Comparison of ENCODE assay signal across 2 cellular contexts in the genomic region with DNA sequence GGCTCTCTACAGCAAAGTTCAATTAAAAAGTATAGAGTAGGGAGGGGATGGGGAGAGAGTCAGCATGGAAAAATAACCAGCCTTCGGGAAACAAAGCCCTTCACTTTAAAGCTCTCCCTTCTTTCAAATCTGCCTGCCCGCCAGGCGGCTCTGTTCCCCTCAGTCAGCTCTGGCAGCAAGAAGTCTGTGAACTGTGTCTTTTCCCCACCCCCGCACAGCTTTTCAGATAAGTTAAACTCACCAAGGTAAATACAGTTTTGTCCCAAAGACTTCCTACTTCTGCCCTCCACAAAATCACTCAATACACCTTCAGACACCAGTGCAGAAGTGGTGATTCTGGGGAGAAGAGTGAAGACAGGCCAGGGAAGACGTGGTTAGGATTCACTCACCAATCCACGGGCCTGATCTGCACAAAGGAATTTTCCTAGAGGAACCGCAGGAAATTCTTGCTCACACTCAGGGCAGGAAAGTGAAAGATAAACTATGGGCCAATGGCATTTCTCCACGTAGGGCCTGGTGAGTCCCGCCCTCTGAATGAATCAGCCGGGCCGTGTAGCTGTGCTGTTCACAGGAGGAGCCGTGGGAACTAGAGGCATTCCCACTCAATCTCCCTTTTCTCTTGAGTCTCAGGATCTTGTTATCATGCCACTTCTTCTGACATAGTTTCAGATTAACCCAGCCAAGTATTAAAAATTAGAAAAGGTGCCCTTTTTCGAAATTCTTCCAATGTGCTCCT.
TF ChIP-seq lines count a peak whose summit lies in the region.

A gene with protein sequence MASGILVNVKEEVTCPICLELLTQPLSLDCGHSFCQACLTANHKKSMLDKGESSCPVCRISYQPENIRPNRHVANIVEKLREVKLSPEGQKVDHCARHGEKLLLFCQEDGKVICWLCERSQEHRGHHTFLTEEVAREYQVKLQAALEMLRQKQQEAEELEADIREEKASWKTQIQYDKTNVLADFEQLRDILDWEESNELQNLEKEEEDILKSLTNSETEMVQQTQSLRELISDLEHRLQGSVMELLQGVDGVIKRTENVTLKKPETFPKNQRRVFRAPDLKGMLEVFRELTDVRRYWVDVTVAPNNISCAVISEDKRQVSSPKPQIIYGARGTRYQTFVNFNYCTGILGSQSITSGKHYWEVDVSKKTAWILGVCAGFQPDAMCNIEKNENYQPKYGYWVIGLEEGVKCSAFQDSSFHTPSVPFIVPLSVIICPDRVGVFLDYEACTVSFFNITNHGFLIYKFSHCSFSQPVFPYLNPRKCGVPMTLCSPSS (minus strand): TSS at position 448 of the 736 bp plus-strand sequence. CDS start 4,897 bp downstream, outside the sequence.

TF ChIP-seq in HEK293, 187 proteins besides CTCF, POLR2A, EP300 and RAD21 (continued from another document and continues in another):
- TF ChIP-seq ZNF335 (tag by site-specific recombination; conservative IDR thresholded peaks at IDR 0.05) (peak; percentile 28; the same call in 1 of the 2 replicates), KLF10 (tag by site-specific recombination; IDR thresholded peaks at IDR 0.05) (0 out of 2 replicates have a peak, but pooled peaks have one; percentile 30), ZFP41 (tag by site-specific recombination; IDR thresholded peaks at IDR 0.05; ENCODE audit: borderline replicate concordance) (no peak), ZNF843 (tag by site-specific recombination; IDR thresholded peaks at IDR 0.05) (no peak), ZNF610 (tag by site-specific recombination; IDR thresholded peaks at IDR 0.05; ENCODE audit: borderline replicate concordance) (no peak), ZNF624 (tag by site-specific recombination; IDR thresholded peaks at IDR 0.05) (no peak)
- TF ChIP-seq, protein P1, sequence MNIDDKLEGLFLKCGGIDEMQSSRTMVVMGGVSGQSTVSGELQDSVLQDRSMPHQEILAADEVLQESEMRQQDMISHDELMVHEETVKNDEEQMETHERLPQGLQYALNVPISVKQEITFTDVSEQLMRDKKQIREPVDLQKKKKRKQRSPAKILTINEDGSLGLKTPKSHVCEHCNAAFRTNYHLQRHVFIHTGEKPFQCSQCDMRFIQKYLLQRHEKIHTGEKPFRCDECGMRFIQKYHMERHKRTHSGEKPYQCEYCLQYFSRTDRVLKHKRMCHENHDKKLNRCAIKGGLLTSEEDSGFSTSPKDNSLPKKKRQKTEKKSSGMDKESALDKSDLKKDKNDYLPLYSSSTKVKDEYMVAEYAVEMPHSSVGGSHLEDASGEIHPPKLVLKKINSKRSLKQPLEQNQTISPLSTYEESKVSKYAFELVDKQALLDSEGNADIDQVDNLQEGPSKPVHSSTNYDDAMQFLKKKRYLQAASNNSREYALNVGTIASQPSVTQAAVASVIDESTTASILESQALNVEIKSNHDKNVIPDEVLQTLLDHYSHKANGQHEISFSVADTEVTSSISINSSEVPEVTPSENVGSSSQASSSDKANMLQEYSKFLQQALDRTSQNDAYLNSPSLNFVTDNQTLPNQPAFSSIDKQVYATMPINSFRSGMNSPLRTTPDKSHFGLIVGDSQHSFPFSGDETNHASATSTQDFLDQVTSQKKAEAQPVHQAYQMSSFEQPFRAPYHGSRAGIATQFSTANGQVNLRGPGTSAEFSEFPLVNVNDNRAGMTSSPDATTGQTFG (tag by site-specific recombination; IDR thresholded peaks at IDR 0.05; ENCODE audit: borderline replicate concordance) = no peak
- TF ChIP-seq, protein P2, sequence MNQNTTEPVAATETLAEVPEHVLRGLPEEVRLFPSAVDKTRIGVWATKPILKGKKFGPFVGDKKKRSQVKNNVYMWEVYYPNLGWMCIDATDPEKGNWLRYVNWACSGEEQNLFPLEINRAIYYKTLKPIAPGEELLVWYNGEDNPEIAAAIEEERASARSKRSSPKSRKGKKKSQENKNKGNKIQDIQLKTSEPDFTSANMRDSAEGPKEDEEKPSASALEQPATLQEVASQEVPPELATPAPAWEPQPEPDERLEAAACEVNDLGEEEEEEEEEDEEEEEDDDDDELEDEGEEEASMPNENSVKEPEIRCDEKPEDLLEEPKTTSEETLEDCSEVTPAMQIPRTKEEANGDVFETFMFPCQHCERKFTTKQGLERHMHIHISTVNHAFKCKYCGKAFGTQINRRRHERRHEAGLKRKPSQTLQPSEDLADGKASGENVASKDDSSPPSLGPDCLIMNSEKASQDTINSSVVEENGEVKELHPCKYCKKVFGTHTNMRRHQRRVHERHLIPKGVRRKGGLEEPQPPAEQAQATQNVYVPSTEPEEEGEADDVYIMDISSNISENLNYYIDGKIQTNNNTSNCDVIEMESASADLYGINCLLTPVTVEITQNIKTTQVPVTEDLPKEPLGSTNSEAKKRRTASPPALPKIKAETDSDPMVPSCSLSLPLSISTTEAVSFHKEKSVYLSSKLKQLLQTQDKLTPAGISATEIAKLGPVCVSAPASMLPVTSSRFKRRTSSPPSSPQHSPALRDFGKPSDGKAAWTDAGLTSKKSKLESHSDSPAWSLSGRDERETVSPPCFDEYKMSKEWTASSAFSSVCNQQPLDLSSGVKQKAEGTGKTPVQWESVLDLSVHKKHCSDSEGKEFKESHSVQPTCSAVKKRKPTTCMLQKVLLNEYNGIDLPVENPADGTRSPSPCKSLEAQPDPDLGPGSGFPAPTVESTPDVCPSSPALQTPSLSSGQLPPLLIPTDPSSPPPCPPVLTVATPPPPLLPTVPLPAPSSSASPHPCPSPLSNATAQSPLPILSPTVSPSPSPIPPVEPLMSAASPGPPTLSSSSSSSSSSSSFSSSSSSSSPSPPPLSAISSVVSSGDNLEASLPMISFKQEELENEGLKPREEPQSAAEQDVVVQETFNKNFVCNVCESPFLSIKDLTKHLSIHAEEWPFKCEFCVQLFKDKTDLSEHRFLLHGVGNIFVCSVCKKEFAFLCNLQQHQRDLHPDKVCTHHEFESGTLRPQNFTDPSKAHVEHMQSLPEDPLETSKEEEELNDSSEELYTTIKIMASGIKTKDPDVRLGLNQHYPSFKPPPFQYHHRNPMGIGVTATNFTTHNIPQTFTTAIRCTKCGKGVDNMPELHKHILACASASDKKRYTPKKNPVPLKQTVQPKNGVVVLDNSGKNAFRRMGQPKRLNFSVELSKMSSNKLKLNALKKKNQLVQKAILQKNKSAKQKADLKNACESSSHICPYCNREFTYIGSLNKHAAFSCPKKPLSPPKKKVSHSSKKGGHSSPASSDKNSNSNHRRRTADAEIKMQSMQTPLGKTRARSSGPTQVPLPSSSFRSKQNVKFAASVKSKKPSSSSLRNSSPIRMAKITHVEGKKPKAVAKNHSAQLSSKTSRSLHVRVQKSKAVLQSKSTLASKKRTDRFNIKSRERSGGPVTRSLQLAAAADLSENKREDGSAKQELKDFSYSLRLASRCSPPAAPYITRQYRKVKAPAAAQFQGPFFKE (tag by site-specific recombination; IDR thresholded peaks at IDR 0.05; ENCODE audit: borderline replicate concordance) = no peak
- TF ChIP-seq, protein P3, sequence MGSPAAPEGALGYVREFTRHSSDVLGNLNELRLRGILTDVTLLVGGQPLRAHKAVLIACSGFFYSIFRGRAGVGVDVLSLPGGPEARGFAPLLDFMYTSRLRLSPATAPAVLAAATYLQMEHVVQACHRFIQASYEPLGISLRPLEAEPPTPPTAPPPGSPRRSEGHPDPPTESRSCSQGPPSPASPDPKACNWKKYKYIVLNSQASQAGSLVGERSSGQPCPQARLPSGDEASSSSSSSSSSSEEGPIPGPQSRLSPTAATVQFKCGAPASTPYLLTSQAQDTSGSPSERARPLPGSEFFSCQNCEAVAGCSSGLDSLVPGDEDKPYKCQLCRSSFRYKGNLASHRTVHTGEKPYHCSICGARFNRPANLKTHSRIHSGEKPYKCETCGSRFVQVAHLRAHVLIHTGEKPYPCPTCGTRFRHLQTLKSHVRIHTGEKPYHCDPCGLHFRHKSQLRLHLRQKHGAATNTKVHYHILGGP (tag by site-specific recombination; IDR thresholded peaks at IDR 0.05) = no peak

TF ChIP-seq in HepG2, 621 proteins besides CTCF, POLR2A, EP300 and RAD21 (continued from another document and continues in another):
- TF ChIP-seq, protein P4, sequence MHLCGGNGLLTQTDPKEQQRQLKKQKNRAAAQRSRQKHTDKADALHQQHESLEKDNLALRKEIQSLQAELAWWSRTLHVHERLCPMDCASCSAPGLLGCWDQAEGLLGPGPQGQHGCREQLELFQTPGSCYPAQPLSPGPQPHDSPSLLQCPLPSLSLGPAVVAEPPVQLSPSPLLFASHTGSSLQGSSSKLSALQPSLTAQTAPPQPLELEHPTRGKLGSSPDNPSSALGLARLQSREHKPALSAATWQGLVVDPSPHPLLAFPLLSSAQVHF (CRISPR knock-in tag; IDR thresholded peaks at IDR 0.05) = no peak
- TF ChIP-seq, protein P5, sequence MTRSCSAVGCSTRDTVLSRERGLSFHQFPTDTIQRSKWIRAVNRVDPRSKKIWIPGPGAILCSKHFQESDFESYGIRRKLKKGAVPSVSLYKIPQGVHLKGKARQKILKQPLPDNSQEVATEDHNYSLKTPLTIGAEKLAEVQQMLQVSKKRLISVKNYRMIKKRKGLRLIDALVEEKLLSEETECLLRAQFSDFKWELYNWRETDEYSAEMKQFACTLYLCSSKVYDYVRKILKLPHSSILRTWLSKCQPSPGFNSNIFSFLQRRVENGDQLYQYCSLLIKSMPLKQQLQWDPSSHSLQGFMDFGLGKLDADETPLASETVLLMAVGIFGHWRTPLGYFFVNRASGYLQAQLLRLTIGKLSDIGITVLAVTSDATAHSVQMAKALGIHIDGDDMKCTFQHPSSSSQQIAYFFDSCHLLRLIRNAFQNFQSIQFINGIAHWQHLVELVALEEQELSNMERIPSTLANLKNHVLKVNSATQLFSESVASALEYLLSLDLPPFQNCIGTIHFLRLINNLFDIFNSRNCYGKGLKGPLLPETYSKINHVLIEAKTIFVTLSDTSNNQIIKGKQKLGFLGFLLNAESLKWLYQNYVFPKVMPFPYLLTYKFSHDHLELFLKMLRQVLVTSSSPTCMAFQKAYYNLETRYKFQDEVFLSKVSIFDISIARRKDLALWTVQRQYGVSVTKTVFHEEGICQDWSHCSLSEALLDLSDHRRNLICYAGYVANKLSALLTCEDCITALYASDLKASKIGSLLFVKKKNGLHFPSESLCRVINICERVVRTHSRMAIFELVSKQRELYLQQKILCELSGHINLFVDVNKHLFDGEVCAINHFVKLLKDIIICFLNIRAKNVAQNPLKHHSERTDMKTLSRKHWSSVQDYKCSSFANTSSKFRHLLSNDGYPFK (CRISPR knock-in tag; IDR thresholded peaks at IDR 0.05; ENCODE audit: borderline replicate concordance) = no peak
- TF ChIP-seq ZSCAN31 (CRISPR knock-in tag; IDR thresholded peaks at IDR 0.05; ENCODE audit: low read depth) (no peak), BCL6 (CRISPR knock-in tag; IDR thresholded peaks at IDR 0.05) (peak; percentile 77), GZF1 (CRISPR knock-in tag; IDR thresholded peaks at IDR 0.05) (no peak), MEF2D (CRISPR knock-in tag; IDR thresholded peaks at IDR 0.05) (0 out of 2 replicates have a peak, but pooled peaks have one; percentile 45), ZNF546 (CRISPR knock-in tag; conservative IDR thresholded peaks at IDR 0.05) (no peak), ZBTB8A (CRISPR knock-in tag; IDR thresholded peaks at IDR 0.05; ENCODE audit: borderline replicate concordance, low read depth) (no peak), RFX5 (IDR thresholded peaks at IDR 0.05; ENCODE audit: low read depth, low read length) (peak; percentile 65; the same call in 1 of the 2 replicates), TSC22D2 (CRISPR knock-in tag; IDR thresholded peaks at IDR 0.05; ENCODE audit: borderline replicate concordance) (no peak), JARID2 (CRISPR knock-in tag; IDR thresholded peaks at IDR 0.05; ENCODE audit: insufficient replicate concordance) (no peak), MIER2 (CRISPR knock-in tag; IDR thresholded peaks at IDR 0.05) (no peak), ZNF776 (CRISPR knock-in tag; IDR thresholded peaks at IDR 0.05) (no peak)
- TF ChIP-seq, protein P6, sequence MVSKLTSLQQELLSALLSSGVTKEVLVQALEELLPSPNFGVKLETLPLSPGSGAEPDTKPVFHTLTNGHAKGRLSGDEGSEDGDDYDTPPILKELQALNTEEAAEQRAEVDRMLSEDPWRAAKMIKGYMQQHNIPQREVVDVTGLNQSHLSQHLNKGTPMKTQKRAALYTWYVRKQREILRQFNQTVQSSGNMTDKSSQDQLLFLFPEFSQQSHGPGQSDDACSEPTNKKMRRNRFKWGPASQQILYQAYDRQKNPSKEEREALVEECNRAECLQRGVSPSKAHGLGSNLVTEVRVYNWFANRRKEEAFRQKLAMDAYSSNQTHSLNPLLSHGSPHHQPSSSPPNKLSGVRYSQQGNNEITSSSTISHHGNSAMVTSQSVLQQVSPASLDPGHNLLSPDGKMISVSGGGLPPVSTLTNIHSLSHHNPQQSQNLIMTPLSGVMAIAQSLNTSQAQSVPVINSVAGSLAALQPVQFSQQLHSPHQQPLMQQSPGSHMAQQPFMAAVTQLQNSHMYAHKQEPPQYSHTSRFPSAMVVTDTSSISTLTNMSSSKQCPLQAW (CRISPR knock-in tag; IDR thresholded peaks at IDR 0.05) = 0 out of 2 replicates have a peak, but pooled peaks have one; percentile 61
- TF ChIP-seq, protein P7, sequence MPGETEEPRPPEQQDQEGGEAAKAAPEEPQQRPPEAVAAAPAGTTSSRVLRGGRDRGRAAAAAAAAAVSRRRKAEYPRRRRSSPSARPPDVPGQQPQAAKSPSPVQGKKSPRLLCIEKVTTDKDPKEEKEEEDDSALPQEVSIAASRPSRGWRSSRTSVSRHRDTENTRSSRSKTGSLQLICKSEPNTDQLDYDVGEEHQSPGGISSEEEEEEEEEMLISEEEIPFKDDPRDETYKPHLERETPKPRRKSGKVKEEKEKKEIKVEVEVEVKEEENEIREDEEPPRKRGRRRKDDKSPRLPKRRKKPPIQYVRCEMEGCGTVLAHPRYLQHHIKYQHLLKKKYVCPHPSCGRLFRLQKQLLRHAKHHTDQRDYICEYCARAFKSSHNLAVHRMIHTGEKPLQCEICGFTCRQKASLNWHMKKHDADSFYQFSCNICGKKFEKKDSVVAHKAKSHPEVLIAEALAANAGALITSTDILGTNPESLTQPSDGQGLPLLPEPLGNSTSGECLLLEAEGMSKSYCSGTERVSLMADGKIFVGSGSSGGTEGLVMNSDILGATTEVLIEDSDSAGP (CRISPR knock-in tag; IDR thresholded peaks at IDR 0.05; ENCODE audit: borderline replicate concordance) = no peak
- TF ChIP-seq, protein P8, sequence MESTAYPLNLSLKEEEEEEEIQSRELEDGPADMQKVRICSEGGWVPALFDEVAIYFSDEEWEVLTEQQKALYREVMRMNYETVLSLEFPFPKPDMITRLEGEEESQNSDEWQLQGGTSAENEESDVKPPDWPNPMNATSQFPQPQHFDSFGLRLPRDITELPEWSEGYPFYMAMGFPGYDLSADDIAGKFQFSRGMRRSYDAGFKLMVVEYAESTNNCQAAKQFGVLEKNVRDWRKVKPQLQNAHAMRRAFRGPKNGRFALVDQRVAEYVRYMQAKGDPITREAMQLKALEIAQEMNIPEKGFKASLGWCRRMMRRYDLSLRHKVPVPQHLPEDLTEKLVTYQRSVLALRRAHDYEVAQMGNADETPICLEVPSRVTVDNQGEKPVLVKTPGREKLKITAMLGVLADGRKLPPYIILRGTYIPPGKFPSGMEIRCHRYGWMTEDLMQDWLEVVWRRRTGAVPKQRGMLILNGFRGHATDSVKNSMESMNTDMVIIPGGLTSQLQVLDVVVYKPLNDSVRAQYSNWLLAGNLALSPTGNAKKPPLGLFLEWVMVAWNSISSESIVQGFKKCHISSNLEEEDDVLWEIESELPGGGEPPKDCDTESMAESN (CRISPR knock-in tag; conservative IDR thresholded peaks at IDR 0.05) = 0 out of 2 replicates have a peak, but pooled peaks have one; percentile 29
- TF ChIP-seq, protein P9, sequence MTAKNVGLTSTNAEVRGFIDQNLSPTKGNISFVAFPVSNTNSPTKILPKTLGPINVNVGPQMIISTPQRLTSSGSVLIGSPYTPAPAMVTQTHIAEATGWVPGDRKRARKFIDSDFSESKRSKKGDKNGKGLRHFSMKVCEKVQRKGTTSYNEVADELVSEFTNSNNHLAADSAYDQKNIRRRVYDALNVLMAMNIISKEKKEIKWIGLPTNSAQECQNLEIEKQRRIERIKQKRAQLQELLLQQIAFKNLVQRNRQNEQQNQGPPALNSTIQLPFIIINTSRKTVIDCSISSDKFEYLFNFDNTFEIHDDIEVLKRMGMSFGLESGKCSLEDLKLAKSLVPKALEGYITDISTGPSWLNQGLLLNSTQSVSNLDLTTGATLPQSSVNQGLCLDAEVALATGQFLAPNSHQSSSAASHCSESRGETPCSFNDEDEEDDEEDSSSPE (CRISPR knock-in tag; IDR thresholded peaks at IDR 0.05) = no peak
